14 cellular contexts compared by ENCODE assay signal in the genomic region with DNA sequence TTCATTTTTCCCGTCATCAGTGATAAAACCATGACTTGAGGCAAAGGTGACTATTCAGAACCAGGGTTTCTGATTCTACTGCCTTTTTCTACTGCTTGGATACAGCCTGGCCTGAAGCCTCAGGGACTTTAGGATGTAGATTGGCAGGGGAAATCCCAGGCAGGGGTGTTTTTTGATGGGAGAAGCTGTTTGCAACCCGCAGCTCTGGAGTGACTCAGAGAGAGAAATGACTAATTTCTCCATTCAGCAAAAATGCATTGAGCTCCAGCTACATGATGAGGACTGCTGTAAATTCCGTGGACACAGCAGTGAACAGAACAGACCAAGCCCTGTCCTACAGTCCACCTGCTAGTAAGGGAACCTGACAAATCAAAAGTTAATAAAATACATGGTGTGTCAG.
DNase-seq lines count a peak whose midpoint lies in the region; FAIRE-seq and TF ChIP-seq lines count a peak whose summit lies in the region.
"Had no signal": no experiment of that assay in that cellular context is flagged by ENCODE, and none has a peak within 500 bp of the region (broad histone marks: within the 10 kb centered on the region; RNA-seq: fewer than 3 reads in every experiment).

No MANE protein-coding gene starts in this region.

- H3K4me3 ChIP-seq in BE2C (ENCODE audit: low read depth, low read length) = no peak overlapping the region
- H3K4me3 ChIP-seq: uterus had no signal

- no peaks in the 10 kb centered on the region for H3K36me3 Mint-ChIP-seq in activated CD4-positive, alpha-beta memory T cell treated with anti-CD3 and anti-CD28 coated beads for 36 hours
- no peaks in the 10 kb centered on the region for H3K36me3 Mint-ChIP-seq in activated CD4-positive, alpha-beta memory T cell treated with anti-CD3 and anti-CD28 coated beads, Interleukin-2, amount 10 ng/mL, durations not matched to agents 7 days and 5 days (ENCODE audit: low read depth)
- H3K36me3 Mint-ChIP-seq in activated T-helper 2 cell treated with anti-CD3 and anti-CD28 coated beads, Interferon-gamma antibody, Interleukin-2, Interleukin-4, amounts not matched to agents 10 μg/mL and 5 μg/mL and 100 μg/mL, durations not matched to agents 14 hours and 24 hours and 36 hours (ENCODE audit: low read depth) = no peaks in the 10 kb centered on the region

- TF ChIP-seq CTCF in BE2C (IDR thresholded peaks at IDR 0.05; ENCODE audit: low read depth, low read length) = no peak

- intact Hi-C loops in activated CD4-positive, alpha-beta memory T cell treated with anti-CD3 and anti-CD28 coated beads for 36 hours (cut with micrococcal nuclease) = no loop called here
- intact Hi-C loops in activated T-helper 2 cell treated with anti-CD3 and anti-CD28 coated beads, Interferon-gamma antibody, Interleukin-2, Interleukin-4, amounts not matched to agents 10 μg/mL and 5 μg/mL and 100 μg/mL, durations not matched to agents 14 hours and 24 hours and 36 hours (cut with micrococcal nuclease) = no loop called here

- no peak overlapping the region for H3K4me3 Mint-ChIP-seq in activated CD4-positive, alpha-beta memory T cell treated with anti-CD3 and anti-CD28 coated beads for 36 hours
- H3K4me3 Mint-ChIP-seq in activated CD4-positive, alpha-beta memory T cell treated with anti-CD3 and anti-CD28 coated beads, Interleukin-2, amount 10 ng/mL, durations not matched to agents 7 days and 5 days = no peak overlapping the region
- H3K4me3 Mint-ChIP-seq in activated T-helper 2 cell treated with anti-CD3 and anti-CD28 coated beads, Interferon-gamma antibody, Interleukin-2, Interleukin-4, amounts not matched to agents 10 μg/mL and 5 μg/mL and 100 μg/mL, durations not matched to agents 14 hours and 24 hours and 36 hours (ENCODE audit: low read depth) = no peak overlapping the region
- H3K4me3 Mint-ChIP-seq: activated CD4-positive, alpha-beta T cell treated with anti-CD3 and anti-CD28 coated beads, Interleukin-2, amount 10 ng/mL, durations not matched to agents 7 days and 5 days; B cell; nephron had no signal

- FAIRE-seq in HTR-8/SVneo (lab: Jason Lieb, UNC) = no peak
- FAIRE-seq: GM12892 had no signal

- DNase-seq in activated CD4-positive, alpha-beta memory T cell treated with anti-CD3 and anti-CD28 coated beads for 36 hours = peak; percentile 43
- no peak for DNase-seq in activated CD4-positive, alpha-beta memory T cell treated with anti-CD3 and anti-CD28 coated beads, Interleukin-2, amount 10 ng/mL, durations not matched to agents 7 days and 5 days
- DNase-seq in HTR-8/SVneo (ENCODE audit: insufficient read length, low spot score) (peak; percentile 57), dermis microvascular lymphatic vessel endothelial cell (ENCODE audit: low read depth in 2 of 2) (peak; percentile 30 to 75), smooth muscle cell of the brain vasculature (ENCODE audit: low read depth, low spot score) (peak; percentile 21), BE2C (no peak), hippocampal formation (lab: John Stamatoyannopoulos, UW) (no peak)
- no peak for DNase-seq in activated T-helper 2 cell treated with anti-CD3 and anti-CD28 coated beads, Interferon-gamma antibody, Interleukin-2, Interleukin-4, amounts not matched to agents 10 μg/mL and 5 μg/mL and 100 μg/mL, durations not matched to agents 14 hours and 24 hours and 36 hours (ENCODE audit: low spot score)
- DNase-seq: activated CD4-positive, alpha-beta T cell treated with anti-CD3 and anti-CD28 coated beads, Interleukin-2, amount 10 ng/mL, durations not matched to agents 7 days and 5 days; NCI-H1105 treated with DMSO at 0.1 percent for 48 hours; uterus had no signal

- no peaks in the 10 kb centered on the region for H3K36me3 ChIP-seq in BE2C
- H3K36me3 ChIP-seq: uterus had no signal

- POLR2A ChIA-PET in activated CD4-positive, alpha-beta memory T cell treated with anti-CD3 and anti-CD28 coated beads for 36 hours (lab: Charles Lee) = no interaction called here
- POLR2A ChIA-PET in activated CD4-positive, alpha-beta memory T cell treated with anti-CD3 and anti-CD28 coated beads, Interleukin-2, amount 10 ng/mL, durations not matched to agents 7 days and 5 days (lab: Charles Lee) = no interaction called here

- CTCF ChIA-PET in activated CD4-positive, alpha-beta memory T cell treated with anti-CD3 and anti-CD28 coated beads for 36 hours (lab: Charles Lee) = no interaction called here
- CTCF ChIA-PET in activated CD4-positive, alpha-beta memory T cell treated with anti-CD3 and anti-CD28 coated beads, Interleukin-2, amount 10 ng/mL, durations not matched to agents 7 days and 5 days (lab: Charles Lee) = no interaction called here

- no peaks in the 10 kb centered on the region for H3K27me3 ChIP-seq in BE2C
- H3K27me3 ChIP-seq: uterus had no signal

- H3K4me1 Mint-ChIP-seq in activated CD4-positive, alpha-beta memory T cell treated with anti-CD3 and anti-CD28 coated beads for 36 hours (ENCODE audit: low read depth) = peaks cover 3% of the 10 kb centered on the region
- H3K4me1 Mint-ChIP-seq in activated CD4-positive, alpha-beta memory T cell treated with anti-CD3 and anti-CD28 coated beads, Interleukin-2, amount 10 ng/mL, durations not matched to agents 7 days and 5 days = peaks cover 4% of the 10 kb centered on the region
- H3K4me1 Mint-ChIP-seq in activated T-helper 2 cell treated with anti-CD3 and anti-CD28 coated beads, Interferon-gamma antibody, Interleukin-2, Interleukin-4, amounts not matched to agents 10 μg/mL and 5 μg/mL and 100 μg/mL, durations not matched to agents 14 hours and 24 hours and 36 hours (ENCODE audit: low read depth) = peaks cover 4% of the 10 kb centered on the region
- H3K4me1 Mint-ChIP-seq: B cell had no signal

- H3K27me3 Mint-ChIP-seq in activated CD4-positive, alpha-beta memory T cell treated with anti-CD3 and anti-CD28 coated beads for 36 hours = peaks cover 6% of the 10 kb centered on the region
- peaks cover 2% of the 10 kb centered on the region for H3K27me3 Mint-ChIP-seq in activated CD4-positive, alpha-beta memory T cell treated with anti-CD3 and anti-CD28 coated beads, Interleukin-2, amount 10 ng/mL, durations not matched to agents 7 days and 5 days
- peaks cover 3% of the 10 kb centered on the region for H3K27me3 Mint-ChIP-seq in activated T-helper 2 cell treated with anti-CD3 and anti-CD28 coated beads, Interferon-gamma antibody, Interleukin-2, Interleukin-4, amounts not matched to agents 10 μg/mL and 5 μg/mL and 100 μg/mL, durations not matched to agents 14 hours and 24 hours and 36 hours (ENCODE audit: low read depth)
- H3K27me3 Mint-ChIP-seq: activated CD4-positive, alpha-beta T cell treated with anti-CD3 and anti-CD28 coated beads, Interleukin-2, amount 10 ng/mL, durations not matched to agents 7 days and 5 days had no signal

- H3K4me1 ChIP-seq in BE2C = no peaks in the 10 kb centered on the region
- H3K4me1 ChIP-seq: uterus had no signal

- H3K9me3 Mint-ChIP-seq in activated CD4-positive, alpha-beta memory T cell treated with anti-CD3 and anti-CD28 coated beads for 36 hours = no peaks in the 10 kb centered on the region
- peaks cover 2% of the 10 kb centered on the region for H3K9me3 Mint-ChIP-seq in activated CD4-positive, alpha-beta memory T cell treated with anti-CD3 and anti-CD28 coated beads, Interleukin-2, amount 10 ng/mL, durations not matched to agents 7 days and 5 days
- no peaks in the 10 kb centered on the region for H3K9me3 Mint-ChIP-seq in activated T-helper 2 cell treated with anti-CD3 and anti-CD28 coated beads, Interferon-gamma antibody, Interleukin-2, Interleukin-4, amounts not matched to agents 10 μg/mL and 5 μg/mL and 100 μg/mL, durations not matched to agents 14 hours and 24 hours and 36 hours
- H3K9me3 Mint-ChIP-seq: activated CD4-positive, alpha-beta T cell treated with anti-CD3 and anti-CD28 coated beads, Interleukin-2, amount 10 ng/mL, durations not matched to agents 7 days and 5 days; nephron had no signal

- no peaks in the 10 kb centered on the region; the same call in 1 of the 2 replicates for H3K9me3 ChIP-seq in BE2C
- H3K9me3 ChIP-seq: uterus had no signal

- H3K27ac Mint-ChIP-seq in activated CD4-positive, alpha-beta memory T cell treated with anti-CD3 and anti-CD28 coated beads for 36 hours = no peak overlapping the region
- H3K27ac Mint-ChIP-seq in activated CD4-positive, alpha-beta memory T cell treated with anti-CD3 and anti-CD28 coated beads, Interleukin-2, amount 10 ng/mL, durations not matched to agents 7 days and 5 days = no peak overlapping the region
- no peak overlapping the region for H3K27ac Mint-ChIP-seq in activated T-helper 2 cell treated with anti-CD3 and anti-CD28 coated beads, Interferon-gamma antibody, Interleukin-2, Interleukin-4, amounts not matched to agents 10 μg/mL and 5 μg/mL and 100 μg/mL, durations not matched to agents 14 hours and 24 hours and 36 hours
- H3K27ac Mint-ChIP-seq: activated CD4-positive, alpha-beta T cell treated with anti-CD3 and anti-CD28 coated beads, Interleukin-2, amount 10 ng/mL, durations not matched to agents 7 days and 5 days; B cell; nephron had no signal

Comparison
In these comparisons a context has a peak if more than half of its experiments do, and no peak if none do; other contexts are left out.
1. DNase-seq: peak in activated CD4-positive, alpha-beta memory T cell treated with anti-CD3 and anti-CD28 coated beads for 36 hours (single experiment), HTR-8/SVneo (single experiment), dermis microvascular lymphatic vessel endothelial cell (2 of 2) and smooth muscle cell of the brain vasculature (single experiment); none in activated CD4-positive, alpha-beta memory T cell treated with anti-CD3 and anti-CD28 coated beads, Interleukin-2, amount 10 ng/mL, durations not matched to agents 7 days and 5 days (single experiment), activated T-helper 2 cell treated with anti-CD3 and anti-CD28 coated beads, Interferon-gamma antibody, Interleukin-2, Interleukin-4, amounts not matched to agents 10 μg/mL and 5 μg/mL and 100 μg/mL, durations not matched to agents 14 hours and 24 hours and 36 hours (single experiment), BE2C (single experiment) and hippocampal formation (0 of 2).